ENCODE assay signal across 9 cellular contexts in genomic region chr11:62125881-62126280, GRCh38. TPM values are rescaled to one million over a fixed set of nuclear protein-coding genes. Genes with fewer than 3 reads are reported as not detected.
DNase-seq lines count a peak whose midpoint lies in the region; ATAC-seq and TF ChIP-seq lines count a peak whose summit lies in the region.
"Had no signal": no experiment of that assay in that cellular context is flagged by ENCODE, and none has a peak within 500 bp of the region (broad histone marks: within the 10 kb centered on the region; RNA-seq: fewer than 3 reads in every experiment).

No MANE protein-coding gene starts in this region.

- intact Hi-C loops in natural killer cell (cut with micrococcal nuclease) = no loop called here

- no peaks in the 10 kb centered on the region for H3K9me3 Mint-ChIP-seq in activated T-helper 17 cell treated with anti-CD3 and anti-CD28 coated beads, Interleukin-2, amount 50 U/mL, for 72 hours
- no peaks in the 10 kb centered on the region for H3K9me3 Mint-ChIP-seq in natural killer cell

- H3K4me3 Mint-ChIP-seq in activated T-helper 17 cell treated with anti-CD3 and anti-CD28 coated beads, Interleukin-2, amount 50 U/mL, for 72 hours = peak overlapping the region; percentile 97
- peak overlapping the region; percentile 95 for H3K4me3 Mint-ChIP-seq in natural killer cell

- H3K27ac Mint-ChIP-seq in activated T-helper 17 cell treated with anti-CD3 and anti-CD28 coated beads, Interleukin-2, amount 50 U/mL, for 72 hours = no peak overlapping the region
- H3K27ac Mint-ChIP-seq in natural killer cell = no peak overlapping the region

- no peaks in the 10 kb centered on the region for H3K27me3 Mint-ChIP-seq in activated T-helper 17 cell treated with anti-CD3 and anti-CD28 coated beads, Interleukin-2, amount 50 U/mL, for 72 hours
- H3K27me3 Mint-ChIP-seq in natural killer cell (ENCODE audit: low read depth in 2 of 2) = peaks cover 0 to 6% of the 10 kb centered on the region in 2 donors

- peak; percentile 26 for DNase-seq in DMS79 (lab: John Stamatoyannopoulos, UW)
- peak; percentile 31 for DNase-seq in HuH-7 (ENCODE audit: low spot score)
- DNase-seq in natural killer cell = no peak
- DNase-seq in GDM1 (lab: John Stamatoyannopoulos, UW) = no peak
- no peak for DNase-seq in NCI-H446 treated with DMSO at 0.1 percent for 48 hours (lab: John Stamatoyannopoulos, UW)
- DNase-seq: NCI-H524, right cardiac atrium had no signal

- H3K36me3 Mint-ChIP-seq in activated T-helper 17 cell treated with anti-CD3 and anti-CD28 coated beads, Interleukin-2, amount 50 U/mL, for 72 hours (ENCODE audit: low read depth) = peaks cover 37% of the 10 kb centered on the region
- H3K36me3 Mint-ChIP-seq in natural killer cell = no peaks in the 10 kb centered on the region

- ATAC-seq in activated T-helper 17 cell treated with anti-CD3 and anti-CD28 coated beads, Interleukin-2, amount 50 U/mL, for 72 hours (replicated peaks) = no peak
- no peak for ATAC-seq in natural killer cell
- ATAC-seq in GM21723 (IDR thresholded peaks at IDR 0.05; ENCODE audit: unreplicated experiment) = no peak
- ATAC-seq: right cardiac atrium had no signal

- peaks cover 22% of the 10 kb centered on the region for H3K4me1 Mint-ChIP-seq in activated T-helper 17 cell treated with anti-CD3 and anti-CD28 coated beads, Interleukin-2, amount 50 U/mL, for 72 hours
- peaks cover 27 to 30% of the 10 kb centered on the region in 2 donors for H3K4me1 Mint-ChIP-seq in natural killer cell

- no peak for TF ChIP-seq CTCF in natural killer cell (IDR thresholded peaks at IDR 0.05)

RNA-seq across cellular contexts. Expression of gene INCENP, which starts 2.1 kb away (rescaled TPM):
- total RNA-seq in activated T-helper 17 cell treated with anti-CD3 and anti-CD28 coated beads, Interleukin-2, amount 50 U/mL, for 72 hours = 100 to 1,000 TPM; 125 to 142 TPM
- 10 to 100 TPM; 24.4 to 47.6 (median 27.3) TPM for total RNA-seq in natural killer cell

Comparison
In these comparisons a context has a peak if more than half of its experiments do, and no peak if none do; other contexts are left out.
1. DNase-seq: peak in DMS79 (single experiment) and HuH-7 (single experiment); none in natural killer cell (single experiment), GDM1 (single experiment) and NCI-H446 treated with DMSO at 0.1 percent for 48 hours (single experiment).